In the genomic region with DNA sequence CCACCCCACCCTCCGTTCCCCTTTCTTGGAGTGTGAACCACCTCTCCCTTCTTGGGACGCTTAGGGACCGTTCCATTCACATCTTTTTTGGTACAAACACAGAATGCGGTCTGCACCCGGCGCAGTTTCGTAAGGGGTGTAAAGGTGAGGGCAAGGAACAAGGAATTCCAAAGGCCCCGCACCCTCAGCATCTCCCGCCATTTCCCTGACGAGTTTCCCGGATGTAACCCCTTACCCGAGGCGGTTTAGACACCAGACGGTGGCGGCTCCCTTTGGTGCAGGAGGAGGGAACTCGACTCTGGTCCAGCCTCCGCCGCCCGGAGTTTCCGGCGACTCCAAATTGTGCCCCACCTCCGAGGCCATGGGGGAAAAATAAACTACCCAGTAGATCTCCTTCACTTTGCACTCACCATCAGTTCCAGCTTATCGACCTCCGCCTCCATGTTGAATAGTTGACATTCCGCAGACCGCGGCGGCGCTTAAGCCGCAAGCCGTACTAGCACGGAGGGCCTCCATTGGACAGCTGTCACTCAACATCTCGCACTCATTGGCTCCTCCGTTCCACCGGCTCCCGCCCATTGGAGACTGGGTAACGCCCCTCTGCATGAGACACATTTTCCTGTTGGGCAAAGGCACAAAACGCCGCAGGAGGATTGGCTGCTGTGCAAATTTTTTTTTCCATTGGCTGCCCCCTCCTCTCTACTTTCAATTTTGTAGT, we compare ENCODE assay signal across 8 cellular contexts. TPM values are rescaled to one million over a fixed set of nuclear protein-coding genes. Genes with fewer than 3 reads are reported as not detected.
DNase-seq lines count a peak whose midpoint lies in the region; ATAC-seq and TF ChIP-seq lines count a peak whose summit lies in the region.

A gene with protein sequence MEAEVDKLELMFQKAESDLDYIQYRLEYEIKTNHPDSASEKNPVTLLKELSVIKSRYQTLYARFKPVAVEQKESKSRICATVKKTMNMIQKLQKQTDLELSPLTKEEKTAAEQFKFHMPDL (minus strand): TSS at position 466 of the 718 bp plus-strand sequence. CDS start 23 bp downstream, at position 443.

- no peak within 1 kb of the TSS for H3K27ac Mint-ChIP-seq in CD4-positive, alpha-beta T cell
- H3K27ac Mint-ChIP-seq in naive thymus-derived CD8-positive, alpha-beta T cell, result no peak within 1 kb of the TSS
- H3K27ac Mint-ChIP-seq in stimulated activated naive B cell treated with anti-CD40 and anti-IgM and Interleukin-4, amounts not matched to agents 10 μg/mL and 1 μg/mL and 100 μg/mL, for 72 hours, result no peak within 1 kb of the TSS

- no peak for TF ChIP-seq CTCF in CD4-positive, alpha-beta T cell (IDR thresholded peaks at IDR 0.05)

- no peaks in the 10 kb centered on the region for H3K9me3 ChIP-seq in CD4-positive, alpha-beta T cell (ENCODE audit: control insufficient read depth, low read length)

- H3K27me3 Mint-ChIP-seq in CD4-positive, alpha-beta T cell, result no peaks in the 10 kb centered on the region
- H3K27me3 Mint-ChIP-seq in naive thymus-derived CD8-positive, alpha-beta T cell, result no peaks in the 10 kb centered on the region
- no peaks in the 10 kb centered on the region for H3K27me3 Mint-ChIP-seq in stimulated activated naive B cell treated with anti-CD40 and anti-IgM and Interleukin-4, amounts not matched to agents 10 μg/mL and 1 μg/mL and 100 μg/mL, for 72 hours

- no peaks in the 10 kb centered on the region for H3K9me3 Mint-ChIP-seq in CD4-positive, alpha-beta T cell
- H3K9me3 Mint-ChIP-seq in naive thymus-derived CD8-positive, alpha-beta T cell, result no peaks in the 10 kb centered on the region
- H3K9me3 Mint-ChIP-seq in stimulated activated naive B cell treated with anti-CD40 and anti-IgM and Interleukin-4, amounts not matched to agents 10 μg/mL and 1 μg/mL and 100 μg/mL, for 72 hours, result no peaks in the 10 kb centered on the region

- peak within 1 kb of the TSS; percentile 73 for H3K27ac ChIP-seq in CD4-positive, alpha-beta T cell (ENCODE audit: low read depth, low read length)
- H3K27ac ChIP-seq in epithelial cell of prostate, result peak within 1 kb of the TSS; percentile 86

- POLR2A ChIA-PET in CD4-positive, alpha-beta T cell (lab: Charles Lee), result interaction anchor here (0.6 to 2.9 kb wide), 20 partner anchors 9 to 1898 kb away, joined by 3 to 47 read pairs (median 4); partner anchors contain the start of genes BCAS3, CLTC, DHX40 and DYNLL2
- POLR2A ChIA-PET in naive thymus-derived CD8-positive, alpha-beta T cell (lab: Charles Lee), result interaction anchor here (0.6 to 2.1 kb wide), 13 partner anchors 11 to 1305 kb away, joined by 3 to 18 read pairs (median 4); partner anchors contain the start of genes CLTC, MRPS23, MTMR4 and RAD51C

- no peaks in the 10 kb centered on the region for H3K27me3 ChIP-seq in CD4-positive, alpha-beta T cell (ENCODE audit: control insufficient read depth, insufficient read depth, low read length)

- peak; percentile 80 for ATAC-seq in CD4-positive, alpha-beta T cell (ENCODE audit: poor library complexity)
- peak; percentile 78 for ATAC-seq in GM19468 (IDR thresholded peaks at IDR 0.05; ENCODE audit: extremely low read depth, unreplicated experiment)
- peak; percentile 84 for ATAC-seq in naive thymus-derived CD8-positive, alpha-beta T cell
- peak; percentile 86 to 89 for ATAC-seq in stimulated activated naive B cell treated with anti-CD40 and anti-IgM and Interleukin-4, amounts not matched to agents 10 μg/mL and 1 μg/mL and 100 μg/mL, for 72 hours (replicated peaks)

- H3K4me1 Mint-ChIP-seq in CD4-positive, alpha-beta T cell (ENCODE audit: low read depth), result peaks cover 42% of the 10 kb centered on the region
- H3K4me1 Mint-ChIP-seq in naive thymus-derived CD8-positive, alpha-beta T cell, result peaks cover 2 to 40% (median 18%) of the 10 kb centered on the region in 4 donors
- peaks cover 11 to 17% of the 10 kb centered on the region in 2 donors for H3K4me1 Mint-ChIP-seq in stimulated activated naive B cell treated with anti-CD40 and anti-IgM and Interleukin-4, amounts not matched to agents 10 μg/mL and 1 μg/mL and 100 μg/mL, for 72 hours

- no peak within 1 kb of the TSS for H3K4me3 Mint-ChIP-seq in CD4-positive, alpha-beta T cell
- no peak within 1 kb of the TSS for H3K4me3 Mint-ChIP-seq in naive thymus-derived CD8-positive, alpha-beta T cell
- no peak within 1 kb of the TSS for H3K4me3 Mint-ChIP-seq in stimulated activated naive B cell treated with anti-CD40 and anti-IgM and Interleukin-4, amounts not matched to agents 10 μg/mL and 1 μg/mL and 100 μg/mL, for 72 hours

- CTCF ChIA-PET in CD4-positive, alpha-beta T cell (lab: Charles Lee), result interaction anchor here (0.9 to 1.0 kb wide), 3 partner anchors 11 to 150 kb away, joined by 3 read pairs; no protein-coding TSS in a partner anchor

- no peaks in the 10 kb centered on the region for H3K36me3 Mint-ChIP-seq in CD4-positive, alpha-beta T cell (ENCODE audit: low read depth)
- H3K36me3 Mint-ChIP-seq in naive thymus-derived CD8-positive, alpha-beta T cell, result peaks cover 0 to 2% (median 0%) of the 10 kb centered on the region in 3 donors
- peaks cover 0 to 4% of the 10 kb centered on the region in 2 donors for H3K36me3 Mint-ChIP-seq in stimulated activated naive B cell treated with anti-CD40 and anti-IgM and Interleukin-4, amounts not matched to agents 10 μg/mL and 1 μg/mL and 100 μg/mL, for 72 hours

- DNase-seq in CD4-positive, alpha-beta T cell, result peak; percentile 92 to 97 (median 93)
- peak; percentile 89 for DNase-seq in HPDE6-E6E7 (ENCODE audit: extremely low spot score)
- DNase-seq in NK-92 treated with Interleukin-12 subunit alpha and Interleukin-12 subunit beta, amount 100 ng/mL, for 24 hours (lab: John Stamatoyannopoulos, UW), result peak; percentile 98
- peak; percentile 92 for DNase-seq in activated T-cell treated with anti-CD3 and anti-CD28 coated beads for 1 hour (ENCODE audit: low read depth)
- no peak for DNase-seq in epithelial cell of prostate (ENCODE audit: low read depth, low spot score)
- DNase-seq in naive thymus-derived CD8-positive, alpha-beta T cell, result peak in 8 of 10 donors; percentile 83 to 99 (median 96)
- DNase-seq in stimulated activated naive B cell treated with anti-CD40 and anti-IgM and Interleukin-4, amounts not matched to agents 10 μg/mL and 1 μg/mL and 100 μg/mL, for 72 hours, result peak; percentile 98

- intact Hi-C loops in CD4-positive, alpha-beta T cell (cut with DNase I, micrococcal nuclease), result loop anchor here (1.0 to 10.0 kb wide), 10 partner anchors 48 to 1900 kb away; partner anchors contain the start of genes DHX40 (in 1 of the 2), GDPD1 (in 1 of the 2), MSI2 (in 1 of the 2) and RAD51C (in 1 of the 2)

RNA-seq across cellular contexts. Expression of the gene that starts here (rescaled TPM):
- 1 to 10 TPM; 5.2 to 7.7 TPM for total RNA-seq in CD4-positive, alpha-beta T cell
- total RNA-seq in naive thymus-derived CD8-positive, alpha-beta T cell, result 10 to 100 TPM; 13.1 to 15.7 TPM
- polyA plus RNA-seq in naive thymus-derived CD8-positive, alpha-beta T cell, result 10 to 100 TPM; 28.7 to 34.4 (median 33.2) TPM
